In genomic region chr1:27488523-27489138, GRCh38 we compare ENCODE assay signal across 9 cellular contexts. TPM values are rescaled to one million over a fixed set of nuclear protein-coding genes. Genes with fewer than 3 reads are reported as not detected.
A peak's percentile ranks its signal among the peaks of the same experiment; 100 is the strongest.
DNase-seq lines count a peak whose midpoint lies in the region; ATAC-seq, FAIRE-seq and TF ChIP-seq lines count a peak whose summit lies in the region.
"Had no signal": no experiment of that assay in that cellular context is flagged by ENCODE, and none has a peak within 500 bp of the region (broad histone marks: within the 10 kb centered on the region; RNA-seq: fewer than 3 reads in every experiment).

No MANE protein-coding gene starts in this region.

- peaks cover 4% of the 10 kb centered on the region for H3F3A ChIP-seq in neural cell (ENCODE audit: insufficient read depth, low read length, poor library complexity, severe bottlenecking)

- no peak overlapping the region for H2AFZ ChIP-seq in neural cell (ENCODE audit: low read depth, low read length)

- H3K27me3 ChIP-seq in RWPE2 (ENCODE audit: insufficient read depth, poor library complexity, severe bottlenecking) (no peaks in the 10 kb centered on the region), neural cell (ENCODE audit: insufficient read depth, low read depth, low read length) (no peaks in the 10 kb centered on the region)
- H3K27me3 ChIP-seq in effector memory CD4-positive, alpha-beta T cell (replicated peaks; ENCODE audit: control insufficient read depth, insufficient read depth, low read length, poor library complexity, severe bottlenecking) = no peaks in the 10 kb centered on the region

- H3K9me3 ChIP-seq in RWPE2 (ENCODE audit: severe bottlenecking) (no peaks in the 10 kb centered on the region), neural cell (ENCODE audit: low read length) (no peaks in the 10 kb centered on the region)
- H3K9me3 ChIP-seq in effector memory CD4-positive, alpha-beta T cell (ENCODE audit: control insufficient read depth, low read length) = no peaks in the 10 kb centered on the region

- H3K36me3 ChIP-seq in RWPE2 (ENCODE audit: low read depth) = peaks cover 17% of the 10 kb centered on the region
- H3K36me3 ChIP-seq in effector memory CD4-positive, alpha-beta T cell (ENCODE audit: control insufficient read depth, insufficient read depth, low read length) = no peaks in the 10 kb centered on the region
- H3K36me3 ChIP-seq in neural cell (ENCODE audit: insufficient read depth, low read length) = no peaks in the 10 kb centered on the region

- no peak overlapping the region for H3K9ac ChIP-seq in neural cell (ENCODE audit: low read length)

- no peak for TF ChIP-seq POLR2A in GM18505 (IDR thresholded peaks at IDR 0.05; ENCODE audit: borderline replicate concordance, extremely low read depth, insufficient read depth, insufficient read length)

- peak; percentile 19 for DNase-seq in activated CD4-positive, CD25-positive, alpha-beta regulatory T cell treated with anti-CD3 and anti-CD28 coated beads, Interleukin-2, amount 50 U/mL, for 72 hours
- no peak for DNase-seq in activated CD4-positive, CD25-positive, alpha-beta regulatory T cell (lab: John Stamatoyannopoulos, UW)
- no peak for DNase-seq in RWPE2 (ENCODE audit: low spot score)
- DNase-seq in effector memory CD4-positive, alpha-beta T cell = no peak
- DNase-seq in midbrain (lab: John Stamatoyannopoulos, UW) = no peak
- DNase-seq in frontal cortex (ENCODE audit: low spot score in 2 of 2) = no peak

- no peak for TF ChIP-seq CTCF in RWPE2 (IDR thresholded peaks at IDR 0.05; ENCODE audit: poor library complexity, severe bottlenecking)
- no peak for TF ChIP-seq CTCF in neural cell (IDR thresholded peaks at IDR 0.05; ENCODE audit: poor library complexity, severe bottlenecking)

- peak overlapping the region; percentile 86 for H3K4me2 ChIP-seq in neural cell (ENCODE audit: low read length)

- H3K79me2 ChIP-seq in neural cell (replicated peaks; ENCODE audit: insufficient read depth, low read length) = peaks cover 30% of the 10 kb centered on the region

- FAIRE-seq in frontal cortex (lab: Jason Lieb, UNC) = no peak
- FAIRE-seq: endometrium had no signal

- TF ChIP-seq EP300 in neural cell (conservative IDR thresholded peaks at IDR 0.05; ENCODE audit: poor library complexity, severe bottlenecking) = no peak

- ATAC-seq in RWPE2 (ENCODE audit: low read depth) (no peak), GM18505 (IDR thresholded peaks at IDR 0.05; ENCODE audit: unreplicated experiment) (no peak)

- H3K27ac ChIP-seq in RWPE2 (ENCODE audit: poor library complexity, severe bottlenecking) (peak overlapping the region; percentile 83), neural cell (ENCODE audit: low read length) (no peak overlapping the region)
- H3K27ac ChIP-seq in effector memory CD4-positive, alpha-beta T cell (ENCODE audit: insufficient read depth, low read length, poor library complexity, severe bottlenecking) = peak overlapping the region; percentile 89

- H3K9me2 ChIP-seq in neural cell (ENCODE audit: insufficient read depth, low read length) = no peaks in the 10 kb centered on the region

- no peaks in the 10 kb centered on the region for H4K20me1 ChIP-seq in neural cell (ENCODE audit: insufficient read depth)

- TF ChIP-seq RAD21 in neural cell (conservative IDR thresholded peaks at IDR 0.05) = no peak

- H3K4me3 ChIP-seq in RWPE2 (ENCODE audit: severe bottlenecking) = peak overlapping the region; percentile 93
- H3K4me3 ChIP-seq in effector memory CD4-positive, alpha-beta T cell (ENCODE audit: insufficient read depth, low read depth, low read length, poor library complexity, severe bottlenecking) = peak overlapping the region; percentile 96
- H3K4me3 ChIP-seq in neural cell (ENCODE audit: low read length) = peak overlapping the region; percentile 100

- H3K4me1 ChIP-seq in RWPE2 (ENCODE audit: insufficient read depth, poor library complexity, severe bottlenecking) = peaks cover 7% of the 10 kb centered on the region
- H3K4me1 ChIP-seq in effector memory CD4-positive, alpha-beta T cell (ENCODE audit: control insufficient read depth, insufficient read depth, low read length, poor library complexity, severe bottlenecking) = peaks cover 16% of the 10 kb centered on the region

TF ChIP-seq in neural cell, 6 proteins besides CTCF, POLR2A, EP300 and RAD21:
- no peak for TF ChIP-seq POLR2AphosphoS5 (IDR thresholded peaks at IDR 0.05)

RNA-seq across cellular contexts. Expression of gene WASF2, which starts 1.3 kb away (rescaled TPM):
- polyA plus RNA-seq in neural cell = 2.5 and 3.3 TPM in 2 replicates
- 7.5 and 9.3 TPM in 2 replicates for polyA minus RNA-seq in neural cell
- total RNA-seq in frontal cortex = 4.5 TPM
